ENCODE assay signal across 13 cellular contexts in the genomic region with DNA sequence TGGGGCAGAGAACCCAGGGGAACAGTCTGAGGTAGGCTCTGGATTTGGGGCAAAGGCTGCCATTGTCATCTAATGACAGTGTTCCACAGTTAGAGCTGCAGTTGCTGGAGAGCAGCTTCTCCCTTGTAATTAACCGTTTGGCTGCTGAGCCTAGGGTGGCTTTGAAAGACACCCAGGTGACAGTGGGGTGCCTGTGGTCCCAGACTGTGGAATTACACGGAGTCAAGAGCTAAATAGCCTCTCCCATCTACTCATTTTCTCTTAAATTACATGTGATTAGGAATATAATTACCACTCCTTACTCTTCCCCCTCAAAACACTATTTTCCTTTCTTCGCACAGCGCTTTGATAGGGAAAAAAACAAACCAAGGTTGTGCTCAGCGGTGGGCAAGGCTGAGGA. TPM values are rescaled to one million over a fixed set of nuclear protein-coding genes. Genes with fewer than 3 reads are reported as not detected.
DNase-seq lines count a peak whose midpoint lies in the region; ATAC-seq and TF ChIP-seq lines count a peak whose summit lies in the region.
"Had no signal": no experiment of that assay in that cellular context is flagged by ENCODE, and none has a peak within 500 bp of the region (broad histone marks: within the 10 kb centered on the region; RNA-seq: fewer than 3 reads in every experiment).

No MANE protein-coding gene starts in this region.

- no peak overlapping the region for H2BK12ac ChIP-seq in H9 (ENCODE audit: insufficient read length, low read depth, low read length)

- H2BK20ac ChIP-seq in H9 (ENCODE audit: low read depth, low read length, poor library complexity, severe bottlenecking): no peak overlapping the region

- no peak overlapping the region for H2BK5ac ChIP-seq in H9 (ENCODE audit: insufficient read length, low read length)

- peaks cover 33% of the 10 kb centered on the region for H3K27me3 Mint-ChIP-seq in H9 (ENCODE audit: low read depth)
- H3K27me3 Mint-ChIP-seq in chondrocyte (ENCODE audit: low read depth): no peaks in the 10 kb centered on the region
- H3K27me3 Mint-ChIP-seq in mesothelial cell of epicardium (ENCODE audit: low read depth): no peaks in the 10 kb centered on the region
- peaks cover 46 to 49% of the 10 kb centered on the region in 2 donors for H3K27me3 Mint-ChIP-seq in T-cell
- H3K27me3 Mint-ChIP-seq in stimulated activated naive B cell treated with anti-CD40 and anti-IgM and Interleukin-4, amounts not matched to agents 10 μg/mL and 1 μg/mL and 100 μg/mL, for 72 hours: peaks cover 20 to 59% of the 10 kb centered on the region in 2 donors

- H3K36me3 Mint-ChIP-seq in H9 (ENCODE audit: insufficient read depth in 1 of 3, low read depth in 3 of 3) (no peaks in the 10 kb centered on the region), chondrocyte (ENCODE audit: low read depth) (no peaks in the 10 kb centered on the region), mesothelial cell of epicardium (no peaks in the 10 kb centered on the region), T-cell (no peaks in the 10 kb centered on the region)
- H3K36me3 Mint-ChIP-seq in stimulated activated naive B cell treated with anti-CD40 and anti-IgM and Interleukin-4, amounts not matched to agents 10 μg/mL and 1 μg/mL and 100 μg/mL, for 72 hours: no peaks in the 10 kb centered on the region
- H3K36me3 Mint-ChIP-seq: activated naive CD4-positive, alpha-beta T cell treated with anti-CD3 and anti-CD28 coated beads, Interleukin-2, amount 50 U/mL, for 24 hours; naive thymus-derived CD8-positive, alpha-beta T cell had no signal

- H4K5ac ChIP-seq in H9 (ENCODE audit: insufficient read length, low read depth, low read length): no peak overlapping the region

- no peaks in the 10 kb centered on the region for H3K79me2 ChIP-seq in H9 (ENCODE audit: insufficient read depth, low read length)

- no peak overlapping the region for H2AFZ ChIP-seq in H9 (ENCODE audit: low read length)

- no peak overlapping the region for H3K27ac Mint-ChIP-seq in H9
- H3K27ac Mint-ChIP-seq in chondrocyte (ENCODE audit: unreplicated experiment): no peak overlapping the region
- peak overlapping the region; percentile 96 for H3K27ac Mint-ChIP-seq in mesothelial cell of epicardium
- H3K27ac Mint-ChIP-seq in T-cell: no peak overlapping the region
- no peak overlapping the region for H3K27ac Mint-ChIP-seq in stimulated activated naive B cell treated with anti-CD40 and anti-IgM and Interleukin-4, amounts not matched to agents 10 μg/mL and 1 μg/mL and 100 μg/mL, for 72 hours
- H3K27ac Mint-ChIP-seq: activated CD4-positive, alpha-beta T cell treated with anti-CD3 and anti-CD28 coated beads for 36 hours; activated naive CD4-positive, alpha-beta T cell treated with anti-CD3 and anti-CD28 coated beads, Interleukin-2, amount 50 U/mL, for 24 hours had no signal

- no peaks in the 10 kb centered on the region for H4K20me1 ChIP-seq in H9 (ENCODE audit: control insufficient read depth, insufficient read depth, insufficient read length)

- CTCF ChIA-PET in A673 (lab: Charles Lee) (no interaction called here), T-cell (lab: Charles Lee) (interaction anchor here in 1 of 2 donors (0.7 kb wide), 1 partner anchor 57 kb away, joined by 3 read pairs; no protein-coding TSS in a partner anchor)

- H3K79me1 ChIP-seq in H9 (ENCODE audit: insufficient read depth, low read depth, low read length, poor library complexity, severe bottlenecking): no peaks in the 10 kb centered on the region

- H2BK15ac ChIP-seq in H9 (ENCODE audit: low read depth, low read length): no peak overlapping the region

- H4K91ac ChIP-seq in H9 (ENCODE audit: insufficient read length, low read depth, low read length): no peak overlapping the region

- peak overlapping the region; percentile 1 for H3K27ac ChIP-seq in A673 (ENCODE audit: low read depth, low read length, poor library complexity, severe bottlenecking)
- H3K27ac ChIP-seq in H9 (ENCODE audit: insufficient read length, low read depth, low read length): no peak overlapping the region
- H3K27ac ChIP-seq: SK-N-MC had no signal

- peaks cover 30% of the 10 kb centered on the region for H3K4me1 ChIP-seq in A673 (ENCODE audit: insufficient read depth, low read length, poor library complexity, severe bottlenecking)
- no peaks in the 10 kb centered on the region for H3K4me1 ChIP-seq in H9 (ENCODE audit: insufficient read depth, low read length)

- H3K14ac ChIP-seq in H9 (ENCODE audit: insufficient read depth, low read length): no peak overlapping the region

- DNase-seq in A673 (ENCODE audit: low spot score) (peak; percentile 25), H9 (no peak), chondrocyte (ENCODE audit: low spot score) (no peak), mesothelial cell of epicardium (ENCODE audit: low spot score in 2 of 2, unreplicated experiment in 2 of 2) (no peak), T-cell (no peak), Kasumi-1 (lab: John Stamatoyannopoulos, UW) (no peak), MV-4-11 (lab: John Stamatoyannopoulos, UW) (no peak)
- no peak for DNase-seq in stimulated activated naive B cell treated with anti-CD40 and anti-IgM and Interleukin-4, amounts not matched to agents 10 μg/mL and 1 μg/mL and 100 μg/mL, for 72 hours
- DNase-seq: naive thymus-derived CD8-positive, alpha-beta T cell; NCI-H1694 had no signal

- no peak for ATAC-seq in T-cell (replicated peaks in 1 of 4)
- no peak for ATAC-seq in stimulated activated naive B cell treated with anti-CD40 and anti-IgM and Interleukin-4, amounts not matched to agents 10 μg/mL and 1 μg/mL and 100 μg/mL, for 72 hours (replicated peaks)
- ATAC-seq: activated CD4-positive, alpha-beta T cell treated with anti-CD3 and anti-CD28 coated beads for 36 hours; naive thymus-derived CD8-positive, alpha-beta T cell had no signal

- no peak overlapping the region for H3K56ac ChIP-seq in H9 (ENCODE audit: insufficient read length, low read depth, low read length)

- peak overlapping the region; percentile 65 for H3K4me2 ChIP-seq in H9 (ENCODE audit: insufficient read depth, insufficient read length, low read length)

- H3K4me3 Mint-ChIP-seq in H9: peak overlapping the region; percentile 75 to 84
- peak overlapping the region; percentile 72 for H3K4me3 Mint-ChIP-seq in chondrocyte (ENCODE audit: unreplicated experiment)
- H3K4me3 Mint-ChIP-seq in mesothelial cell of epicardium: peak overlapping the region; percentile 74
- H3K4me3 Mint-ChIP-seq in T-cell: peak overlapping the region in 1 of 3 donors; percentile 50
- H3K4me3 Mint-ChIP-seq in stimulated activated naive B cell treated with anti-CD40 and anti-IgM and Interleukin-4, amounts not matched to agents 10 μg/mL and 1 μg/mL and 100 μg/mL, for 72 hours: no peak overlapping the region
- H3K4me3 Mint-ChIP-seq: activated naive CD4-positive, alpha-beta T cell treated with anti-CD3 and anti-CD28 coated beads, Interleukin-2, amount 50 U/mL, for 24 hours had no signal

- H3T11ph ChIP-seq in H9 (ENCODE audit: low read length): no peak overlapping the region

- intact Hi-C loops in A673 (cut with micrococcal nuclease; ENCODE audit: unreplicated experiment): no loop called here

- no TSS peak for BruUV-seq in A673 (replicated peaks; lab: Mats Ljungman, UMichigan)

- no peak overlapping the region for H3K18ac ChIP-seq in H9 (ENCODE audit: insufficient read length, low read depth, low read length)

- H3K23ac ChIP-seq in H9 (ENCODE audit: insufficient read length, low read depth, low read length): no peak overlapping the region

- peak overlapping the region; percentile 38 for H3K4me3 ChIP-seq in A673 (ENCODE audit: low read depth, low read length, poor library complexity, severe bottlenecking)
- H3K4me3 ChIP-seq: SK-N-MC had no signal

- H3K9me3 ChIP-seq in A673 (ENCODE audit: low read depth, low read length, poor library complexity, severe bottlenecking): no peaks in the 10 kb centered on the region
- H3K9me3 ChIP-seq in H9 (ENCODE audit: control insufficient read depth, low read depth, low read length): no peaks in the 10 kb centered on the region

- H2AK5ac ChIP-seq in H9 (ENCODE audit: insufficient read length, low read length): no peak overlapping the region

- no peak overlapping the region for H4K8ac ChIP-seq in H9 (replicated peaks; ENCODE audit: insufficient read length, low read depth, low read length)

- peaks cover 5% of the 10 kb centered on the region for H3K23me2 ChIP-seq in H9 (ENCODE audit: insufficient read length, low read depth, low read length, poor library complexity, severe bottlenecking)

- H3K4me1 Mint-ChIP-seq in H9 (peaks cover 10 to 11% of the 10 kb centered on the region in 2 experiments), chondrocyte (ENCODE audit: low read depth) (peaks cover 27% of the 10 kb centered on the region), mesothelial cell of epicardium (peaks cover 32% of the 10 kb centered on the region), T-cell (peaks cover 7 to 12% (median 11%) of the 10 kb centered on the region in 3 donors)
- H3K4me1 Mint-ChIP-seq in stimulated activated naive B cell treated with anti-CD40 and anti-IgM and Interleukin-4, amounts not matched to agents 10 μg/mL and 1 μg/mL and 100 μg/mL, for 72 hours: peaks cover 6 to 10% of the 10 kb centered on the region in 2 donors
- H3K4me1 Mint-ChIP-seq: activated CD4-positive, alpha-beta T cell treated with anti-CD3 and anti-CD28 coated beads for 36 hours; activated naive CD4-positive, alpha-beta T cell treated with anti-CD3 and anti-CD28 coated beads, Interleukin-2, amount 50 U/mL, for 24 hours had no signal

- no peaks in the 10 kb centered on the region for H3K36me3 ChIP-seq in A673 (ENCODE audit: insufficient read depth, low read length, poor library complexity, severe bottlenecking)

- no CpG with 5 or more reads among the region's 5 CpGs for WGBS in H9 (ENCODE audit: extremely low coverage, insufficient read length, low lambda C conversion rate)

- POLR2A ChIA-PET in A673 (lab: Charles Lee; ENCODE audit: low non-redundant PET): no interaction called here
- POLR2A ChIA-PET in T-cell (lab: Charles Lee): no interaction called here

- TF ChIP-seq CTCF in A673 (conservative IDR thresholded peaks at IDR 0.05; ENCODE audit: low read depth, low read length) (no peak), H9 (conservative IDR thresholded peaks at IDR 0.05) (no peak), chondrocyte (IDR thresholded peaks at IDR 0.05) (no peak), mesothelial cell of epicardium (IDR thresholded peaks at IDR 0.05; ENCODE audit: unreplicated experiment) (no peak)

- H3K9ac ChIP-seq in H9 (ENCODE audit: extremely low read depth, insufficient read length, low read length): no peak overlapping the region

- H3K4ac ChIP-seq in H9 (ENCODE audit: low read depth, low read length): no peak overlapping the region

- H3K27me3 ChIP-seq in A673 (replicated peaks; ENCODE audit: insufficient read depth, low read depth, low read length, poor library complexity) (no peaks in the 10 kb centered on the region), H9 (ENCODE audit: insufficient read depth, low read length) (no peaks in the 10 kb centered on the region; the same call in 1 of the 2 replicates)

- H2BK120ac ChIP-seq in H9 (ENCODE audit: low read depth, low read length, poor library complexity, severe bottlenecking): no peak overlapping the region

- peaks cover 0 to 2% of the 10 kb centered on the region in 2 experiments; a peak in 3 of 5 replicates for H3K9me3 Mint-ChIP-seq in H9
- H3K9me3 Mint-ChIP-seq in chondrocyte (ENCODE audit: low read depth): peaks cover 2% of the 10 kb centered on the region
- no peaks in the 10 kb centered on the region for H3K9me3 Mint-ChIP-seq in mesothelial cell of epicardium
- peaks cover 0 to 1% (median 0%) of the 10 kb centered on the region in 3 donors for H3K9me3 Mint-ChIP-seq in T-cell
- peaks cover 0 to 2% of the 10 kb centered on the region in 2 donors for H3K9me3 Mint-ChIP-seq in stimulated activated naive B cell treated with anti-CD40 and anti-IgM and Interleukin-4, amounts not matched to agents 10 μg/mL and 1 μg/mL and 100 μg/mL, for 72 hours
- H3K9me3 Mint-ChIP-seq: naive thymus-derived CD8-positive, alpha-beta T cell had no signal

RNA-seq across cellular contexts. Expression of a gene that starts 44.0 kb away (rescaled TPM):
- 24.8 and 31.9 TPM in 2 replicates for total RNA-seq in A673 (2021)
- total RNA-seq in H9 (2021): 16.8 and 17.0 TPM in 2 replicates
- total RNA-seq in chondrocyte: 10.9 to 17.0 TPM (median 11.6 TPM) in 3 replicates
- 209 to 219 TPM (median 217 TPM) in 3 replicates for total RNA-seq in mesothelial cell of epicardium
- total RNA-seq in T-cell: 1 to 10 TPM in 2 of 5 donors, under 1 TPM in 3; 0.16 to 2.3 (median 0.41) TPM

Comparison
In these comparisons a context has a peak if more than half of its experiments do, and no peak if none do; other contexts are left out.
1. H3K4me3 Mint-ChIP-seq: peak in H9 (2 of 2), chondrocyte (single experiment) and mesothelial cell of epicardium (single experiment); none in stimulated activated naive B cell treated with anti-CD40 and anti-IgM and Interleukin-4, amounts not matched to agents 10 μg/mL and 1 μg/mL and 100 μg/mL, for 72 hours (0 of 2).